Comparison of ENCODE assay signal across 10 cellular contexts in the genomic region with DNA sequence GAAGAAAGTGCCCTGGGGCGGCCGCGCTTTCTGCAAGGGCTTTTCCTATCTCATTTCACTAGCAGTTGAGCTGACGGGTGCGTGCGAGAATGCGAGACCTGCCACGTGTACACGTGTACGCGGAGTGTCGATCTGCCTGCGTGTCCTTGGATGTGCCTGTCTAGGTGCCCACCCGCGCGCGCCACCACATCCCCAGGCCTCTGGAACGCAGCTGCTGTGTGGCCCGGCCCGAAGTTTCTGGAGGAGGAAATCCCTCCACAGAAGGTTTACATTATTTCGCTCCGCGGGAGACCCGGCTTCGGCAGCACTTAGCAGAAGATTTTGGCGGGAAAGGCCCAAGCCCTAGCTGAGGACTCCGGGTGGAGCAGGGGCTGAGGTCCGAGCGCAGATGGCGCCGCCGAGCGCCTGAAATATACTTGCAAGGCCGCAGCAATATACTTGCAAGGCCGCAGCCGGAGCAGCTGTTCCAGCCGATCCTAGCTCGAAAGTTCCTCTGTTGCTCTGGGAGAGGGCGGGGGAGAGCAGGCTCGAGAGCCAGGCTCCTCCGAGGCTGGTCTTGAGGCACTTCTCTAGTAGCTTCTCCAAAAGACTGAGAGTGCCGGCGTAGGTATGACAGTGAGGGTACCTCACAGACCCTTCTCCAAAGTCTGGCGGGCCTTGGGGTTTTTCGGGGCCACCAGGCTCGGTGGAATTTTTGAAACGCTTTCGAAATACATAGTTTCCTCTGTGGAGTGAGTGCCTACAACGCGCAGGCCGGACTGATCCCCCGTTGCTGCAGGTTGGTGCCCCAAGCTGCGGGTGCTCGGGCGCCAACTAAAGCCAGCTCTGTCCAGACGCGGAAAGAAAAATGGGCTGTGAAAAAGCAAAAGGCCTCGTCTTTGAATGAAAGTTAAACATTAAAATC. TPM values are rescaled to one million over a fixed set of nuclear protein-coding genes. Genes with fewer than 3 reads are reported as not detected.
DNase-seq lines count a peak whose midpoint lies in the region; ATAC-seq and TF ChIP-seq lines count a peak whose summit lies in the region.
"Had no signal": no experiment of that assay in that cellular context is flagged by ENCODE, and none has a peak within 500 bp of the region (broad histone marks: within the 10 kb centered on the region; RNA-seq: fewer than 3 reads in every experiment).

No MANE protein-coding gene starts in this region.

- no peaks in the 10 kb centered on the region for H3K27me3 ChIP-seq in brain microvascular endothelial cell (replicated peaks)
- peaks cover 0 to 100% of the 10 kb centered on the region in 2 donors for H3K27me3 ChIP-seq in tibial nerve

- peaks cover 30% of the 10 kb centered on the region for H3K36me3 Mint-ChIP-seq in activated naive CD4-positive, alpha-beta T cell treated with anti-CD3 and anti-CD28 coated beads, Interleukin-2, amount 10 ng/mL, durations not matched to agents 7 days and 5 days
- H3K36me3 Mint-ChIP-seq in activated naive CD4-positive, alpha-beta T cell treated with anti-CD3 and anti-CD28 coated beads, Interleukin-2, amount 50 U/mL, for 72 hours = peaks cover 58 to 59% of the 10 kb centered on the region in 2 donors
- peaks cover 6% of the 10 kb centered on the region for H3K36me3 Mint-ChIP-seq in memory B cell

- H3K4me1 Mint-ChIP-seq in activated naive CD4-positive, alpha-beta T cell treated with anti-CD3 and anti-CD28 coated beads, Interleukin-2, amount 10 ng/mL, durations not matched to agents 7 days and 5 days = peaks cover 16% of the 10 kb centered on the region
- peaks cover 10% of the 10 kb centered on the region for H3K4me1 Mint-ChIP-seq in memory B cell

- peaks cover 95% of the 10 kb centered on the region for H3K27me3 Mint-ChIP-seq in activated naive CD4-positive, alpha-beta T cell treated with anti-CD3 and anti-CD28 coated beads, Interleukin-2, amount 10 ng/mL, durations not matched to agents 7 days and 5 days
- H3K27me3 Mint-ChIP-seq in memory B cell = peaks cover 42% of the 10 kb centered on the region

- H3K4me3 ChIP-seq in brain microvascular endothelial cell (ENCODE audit: low read depth, low read length) (peak overlapping the region; percentile 33), tibial nerve (peak overlapping the region; percentile 28 to 67 (median 56))

- in situ Hi-C loops in brain microvascular endothelial cell (cut with HindIII; ENCODE audit: low pct_ligation_motif_present, low sequenced_read_pairs) = no loop called here

- CTCF ChIA-PET in activated naive CD4-positive, alpha-beta T cell treated with anti-CD3 and anti-CD28 coated beads, Interleukin-2, amount 10 ng/mL, durations not matched to agents 7 days and 5 days (lab: Charles Lee) = interaction anchor here (1.7 kb wide), 1 partner anchor 16 kb away, joined by 5 read pairs; no protein-coding TSS in a partner anchor

- peaks cover 3% of the 10 kb centered on the region for H3K36me3 ChIP-seq in brain microvascular endothelial cell (replicated peaks)
- no peaks in the 10 kb centered on the region for H3K36me3 ChIP-seq in tibial nerve

- TF ChIP-seq EP300 in tibial nerve (IDR thresholded peaks at IDR 0.05) = peak in 1 of 2 donors; percentile 51

- no peaks in the 10 kb centered on the region for H3K9me3 ChIP-seq in tibial nerve

- TF ChIP-seq CTCF in brain microvascular endothelial cell (IDR thresholded peaks at IDR 0.05; ENCODE audit: low read depth, low read length, missing control alignments) (no peak), tibial nerve (IDR thresholded peaks at IDR 0.05) (no peak)

- peaks cover 0 to 78% (median 15%) of the 10 kb centered on the region in 4 donors for H3K4me1 ChIP-seq in tibial nerve

- ATAC-seq in activated naive CD4-positive, alpha-beta T cell treated with anti-CD3 and anti-CD28 coated beads, Interleukin-2, amount 50 U/mL, for 72 hours = no peak
- no peak for ATAC-seq in memory B cell (ENCODE audit: low read depth)
- ATAC-seq in GM19452 (IDR thresholded peaks at IDR 0.05; ENCODE audit: unreplicated experiment) = no peak
- ATAC-seq in HG03442 (IDR thresholded peaks at IDR 0.05; ENCODE audit: unreplicated experiment) = no peak

- TF ChIP-seq POLR2A in tibial nerve (IDR thresholded peaks at IDR 0.05) = no peak

- H3K4me3 Mint-ChIP-seq in activated naive CD4-positive, alpha-beta T cell treated with anti-CD3 and anti-CD28 coated beads, Interleukin-2, amount 10 ng/mL, durations not matched to agents 7 days and 5 days = peak overlapping the region; percentile 40
- H3K4me3 Mint-ChIP-seq in memory B cell = peak overlapping the region; percentile 43

- H3K9me3 Mint-ChIP-seq in activated naive CD4-positive, alpha-beta T cell treated with anti-CD3 and anti-CD28 coated beads, Interleukin-2, amount 10 ng/mL, durations not matched to agents 7 days and 5 days = peaks cover 13% of the 10 kb centered on the region
- peaks cover 3 to 9% of the 10 kb centered on the region in 2 donors for H3K9me3 Mint-ChIP-seq in activated naive CD4-positive, alpha-beta T cell treated with anti-CD3 and anti-CD28 coated beads, Interleukin-2, amount 50 U/mL, for 72 hours
- no peaks in the 10 kb centered on the region for H3K9me3 Mint-ChIP-seq in memory B cell

- H3K27ac ChIP-seq in brain microvascular endothelial cell = peak overlapping the region; percentile 93
- peak overlapping the region; percentile 69 to 93 (median 82) for H3K27ac ChIP-seq in tibial nerve
- H3K27ac ChIP-seq: C4-2B had no signal

- H3K27ac Mint-ChIP-seq in activated naive CD4-positive, alpha-beta T cell treated with anti-CD3 and anti-CD28 coated beads, Interleukin-2, amount 10 ng/mL, durations not matched to agents 7 days and 5 days = peak overlapping the region; percentile 60
- H3K27ac Mint-ChIP-seq in activated naive CD4-positive, alpha-beta T cell treated with anti-CD3 and anti-CD28 coated beads, Interleukin-2, amount 50 U/mL, for 72 hours = peak overlapping the region in 1 of 2 donors; percentile 90
- H3K27ac Mint-ChIP-seq in memory B cell = peak overlapping the region; percentile 21

- DNase-seq in activated naive CD4-positive, alpha-beta T cell treated with anti-CD3 and anti-CD28 coated beads, Interleukin-2, amount 10 ng/mL, durations not matched to agents 7 days and 5 days = no peak
- no peak for DNase-seq in activated naive CD4-positive, alpha-beta T cell treated with anti-CD3 and anti-CD28 coated beads, Interleukin-2, amount 50 U/mL, for 72 hours (ENCODE audit: low spot score in 2 of 2)
- DNase-seq in brain microvascular endothelial cell = peak; percentile 72
- no peak for DNase-seq in memory B cell (ENCODE audit: low spot score in 2 of 2)
- no peak for DNase-seq in tibial nerve (ENCODE audit: low spot score in 2 of 2)
- DNase-seq in NCI-H2227 (lab: John Stamatoyannopoulos, UW; ENCODE audit: unreplicated experiment) = no peak
- DNase-seq: stimulated activated CD4-positive, alpha-beta T cell treated with anti-CD3 and anti-CD28 coated beads, Interleukin-4, amount 100 ng/mL, for 4 hours had no signal

- WGBS in tibial nerve, 2 donors = 8 to 11% methylated on average over 24 to 58 of the region's 58 CpGs

RNA-seq across cellular contexts. Expression of gene TBX15, which starts 3.8 kb away (rescaled TPM):
- not detected for total RNA-seq in activated naive CD4-positive, alpha-beta T cell treated with anti-CD3 and anti-CD28 coated beads, Interleukin-2, amount 50 U/mL, for 72 hours
- total RNA-seq in tibial nerve = 10 to 100 TPM; 38.7 to 57.0 (median 48.2) TPM

Comparison
In these comparisons a context has a peak if more than half of its experiments do, and no peak if none do; other contexts are left out.
1. RNA of gene TBX15, which starts 3.8 kb away (total RNA-seq): 38.7 to 57.0 TPM in tibial nerve; not detected in activated naive CD4-positive, alpha-beta T cell treated with anti-CD3 and anti-CD28 coated beads, Interleukin-2, amount 50 U/mL, for 72 hours; every median in the first group is over 10 times any median in the second.